ENCODE assay signal across 11 cellular contexts in the genomic region with DNA sequence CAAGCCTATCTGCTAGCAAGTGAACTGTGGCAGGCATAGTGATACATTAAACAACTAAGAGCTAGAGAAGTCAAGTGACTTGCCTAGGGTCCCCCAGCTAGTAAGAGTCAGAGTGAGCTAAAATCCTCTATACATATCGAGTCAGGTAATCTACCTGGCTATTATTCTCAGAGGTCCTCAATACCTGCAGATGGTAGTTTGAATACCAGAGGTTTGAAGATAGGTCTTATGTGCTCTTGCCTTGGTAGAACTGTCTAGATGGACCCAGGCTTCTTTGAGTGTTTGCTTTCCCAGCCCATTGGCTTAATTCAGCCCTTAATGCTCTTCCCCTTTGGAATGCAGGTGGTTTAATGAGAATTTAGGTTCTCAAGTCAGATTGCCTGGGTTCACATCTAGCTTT. TPM values are rescaled to one million over a fixed set of nuclear protein-coding genes. Genes with fewer than 3 reads are reported as not detected.
DNase-seq lines count a peak whose midpoint lies in the region; ATAC-seq, FAIRE-seq and TF ChIP-seq lines count a peak whose summit lies in the region.
"Had no signal": no experiment of that assay in that cellular context is flagged by ENCODE, and none has a peak within 500 bp of the region (broad histone marks: within the 10 kb centered on the region; RNA-seq: fewer than 3 reads in every experiment).

No MANE protein-coding gene starts in this region.

- no peaks in the 10 kb centered on the region for H3K27me3 Mint-ChIP-seq in CD4-positive, CD25-positive, alpha-beta regulatory T cell
- no peaks in the 10 kb centered on the region for H3K27me3 Mint-ChIP-seq in IgD-negative memory B cell
- no peaks in the 10 kb centered on the region for H3K27me3 Mint-ChIP-seq in naive B cell

- no peaks in the 10 kb centered on the region for H3K9me3 ChIP-seq in CD4-positive, CD25-positive, alpha-beta regulatory T cell (ENCODE audit: control insufficient read depth in 2 of 2, low read length in 2 of 2)
- no peaks in the 10 kb centered on the region for H3K9me3 ChIP-seq in ascending aorta
- H3K9me3 ChIP-seq in SJCRH30 (replicated peaks) = no peaks in the 10 kb centered on the region
- no peaks in the 10 kb centered on the region for H3K9me3 ChIP-seq in heart left ventricle
- H3K9me3 ChIP-seq: sigmoid colon had no signal

- in situ Hi-C loops in brain microvascular endothelial cell (cut with HindIII; ENCODE audit: low pct_ligation_motif_present, low sequenced_read_pairs) = no loop called here

- no peak overlapping the region for H3K27ac ChIP-seq in CD4-positive, CD25-positive, alpha-beta regulatory T cell (ENCODE audit: insufficient read depth, low read length, poor library complexity, severe bottlenecking)
- H3K27ac ChIP-seq in ascending aorta = no peak overlapping the region
- H3K27ac ChIP-seq in SJCRH30 = no peak overlapping the region
- no peak overlapping the region for H3K27ac ChIP-seq in heart left ventricle
- no peak overlapping the region for H3K27ac ChIP-seq in brain microvascular endothelial cell

- FAIRE-seq in H54 (lab: Jason Lieb, UNC) = no peak
- FAIRE-seq: islet of Langerhans had no signal

- TF ChIP-seq CTCF in ascending aorta (IDR thresholded peaks at IDR 0.05) = no peak
- TF ChIP-seq CTCF in heart left ventricle (IDR thresholded peaks at IDR 0.05) = no peak
- no peak for TF ChIP-seq CTCF in brain microvascular endothelial cell (IDR thresholded peaks at IDR 0.05; ENCODE audit: low read depth, low read length, missing control alignments)

- intact Hi-C loops in ascending aorta (cut with DNase I) (loop anchor here (2.0 to 5.0 kb wide), 3 partner anchors 74 to 154 kb away; a partner anchor contains a TSS), heart left ventricle (cut with DNase I) (loop anchor here in 2 of 10 donors (5.0 to 10.0 kb wide), 2 partner anchors 74 to 122 kb away; a partner anchor contains a TSS)

- no peak for ATAC-seq in CD4-positive, CD25-positive, alpha-beta regulatory T cell (ENCODE audit: low read depth in 2 of 2)
- ATAC-seq in naive B cell (ENCODE audit: low read depth in 2 of 2) (no peak), heart left ventricle (no peak)

- peak overlapping the region; percentile 46 to 84 (median 56) for H3K27ac Mint-ChIP-seq in CD4-positive, CD25-positive, alpha-beta regulatory T cell
- H3K27ac Mint-ChIP-seq in IgD-negative memory B cell (peak overlapping the region in 2 of 3 donors; percentile 95 to 96), naive B cell (peak overlapping the region in 1 of 6 donors; percentile 74)

- H3K9me3 Mint-ChIP-seq in CD4-positive, CD25-positive, alpha-beta regulatory T cell = no peaks in the 10 kb centered on the region
- H3K9me3 Mint-ChIP-seq in IgD-negative memory B cell (no peaks in the 10 kb centered on the region), naive B cell (no peaks in the 10 kb centered on the region)

- H3K4me3 Mint-ChIP-seq in CD4-positive, CD25-positive, alpha-beta regulatory T cell = peak overlapping the region; percentile 88 to 97 (median 92)
- H3K4me3 Mint-ChIP-seq in IgD-negative memory B cell (peak overlapping the region; percentile 90 to 98 (median 98)), naive B cell (peak overlapping the region; percentile 89 to 95 (median 92))

- H3K4me1 ChIP-seq in CD4-positive, CD25-positive, alpha-beta regulatory T cell (ENCODE audit: control insufficient read depth, insufficient read depth, low read length, poor library complexity, severe bottlenecking) = peaks cover 13% of the 10 kb centered on the region
- peaks cover 0 to 12% of the 10 kb centered on the region in 2 donors for H3K4me1 ChIP-seq in ascending aorta
- H3K4me1 ChIP-seq in SJCRH30 = peaks cover 9% of the 10 kb centered on the region; the same call in 1 of the 2 replicates
- peaks cover 0 to 18% (median 12%) of the 10 kb centered on the region in 12 donors for H3K4me1 ChIP-seq in heart left ventricle

- peaks cover 6% of the 10 kb centered on the region for H3K36me3 Mint-ChIP-seq in CD4-positive, CD25-positive, alpha-beta regulatory T cell
- H3K36me3 Mint-ChIP-seq in IgD-negative memory B cell (peaks cover 3% of the 10 kb centered on the region), naive B cell (no peaks in the 10 kb centered on the region)

- H3K4me1 Mint-ChIP-seq in CD4-positive, CD25-positive, alpha-beta regulatory T cell = peaks cover 5 to 31% (median 21%) of the 10 kb centered on the region in 4 donors
- H3K4me1 Mint-ChIP-seq in IgD-negative memory B cell (peaks cover 6 to 11% (median 11%) of the 10 kb centered on the region in 3 donors), naive B cell (peaks cover 12 to 32% (median 27%) of the 10 kb centered on the region in 3 donors)

- H3K4me3 ChIP-seq in CD4-positive, CD25-positive, alpha-beta regulatory T cell (ENCODE audit: low read depth, low read length) = no peak overlapping the region
- H3K4me3 ChIP-seq in ascending aorta (peak overlapping the region; percentile 75 to 85), SJCRH30 (no peak overlapping the region), heart left ventricle (no peak overlapping the region), brain microvascular endothelial cell (ENCODE audit: low read depth, low read length) (no peak overlapping the region)

- H3K36me3 ChIP-seq in CD4-positive, CD25-positive, alpha-beta regulatory T cell (ENCODE audit: control insufficient read depth, insufficient read depth, low read length) = peaks cover 5% of the 10 kb centered on the region
- H3K36me3 ChIP-seq in ascending aorta (peaks cover 3 to 10% of the 10 kb centered on the region in 2 donors), SJCRH30 (peaks cover 22% of the 10 kb centered on the region), heart left ventricle (peaks cover 0 to 49% (median 25%) of the 10 kb centered on the region in 9 donors), brain microvascular endothelial cell (replicated peaks) (peaks cover 14% of the 10 kb centered on the region)

- no peak for DNase-seq in CD4-positive, CD25-positive, alpha-beta regulatory T cell
- no peak for DNase-seq in ascending aorta (ENCODE audit: low spot score in 2 of 2)
- no peak for DNase-seq in naive B cell
- no peak for DNase-seq in H54 (ENCODE audit: insufficient read length, low spot score)
- DNase-seq in SJCRH30 = no peak
- DNase-seq in heart left ventricle = no peak
- no peak for DNase-seq in brain microvascular endothelial cell
- DNase-seq: SIG-M5, sigmoid colon had no signal

- TF ChIP-seq POLR2A in H54 (IDR thresholded peaks at IDR 0.05; ENCODE audit: low read depth, low read length) = no peak
- no peak for TF ChIP-seq POLR2A in heart left ventricle (IDR thresholded peaks at IDR 0.05)

- 91 to 98% (median 94%) methylated on average over 1 of the region's 1 CpG for WGBS in heart left ventricle, 4 donors

- H3K27me3 ChIP-seq in CD4-positive, CD25-positive, alpha-beta regulatory T cell (ENCODE audit: control insufficient read depth, insufficient read depth, low read length) = no peaks in the 10 kb centered on the region
- no peaks in the 10 kb centered on the region for H3K27me3 ChIP-seq in ascending aorta
- H3K27me3 ChIP-seq in SJCRH30 = no peaks in the 10 kb centered on the region
- H3K27me3 ChIP-seq in heart left ventricle = no peaks in the 10 kb centered on the region
- H3K27me3 ChIP-seq in brain microvascular endothelial cell (replicated peaks) = no peaks in the 10 kb centered on the region
- H3K27me3 ChIP-seq: sigmoid colon had no signal

RNA-seq across cellular contexts. Expression of a gene that starts 1.1 kb away (rescaled TPM):
- total RNA-seq in CD4-positive, CD25-positive, alpha-beta regulatory T cell = 132 TPM
- 100 to 1,000 TPM; 121 to 138 (median 131) TPM for polyA plus RNA-seq in CD4-positive, CD25-positive, alpha-beta regulatory T cell
- polyA plus RNA-seq in IgD-negative memory B cell = 119 TPM
- total RNA-seq in ascending aorta = 67.7 TPM
- polyA plus RNA-seq in naive B cell (ENCODE audit: low read depth in 6 of 6) = 100 to 1,000 TPM; 103 to 141 (median 117) TPM
- total RNA-seq in SJCRH30 (2014; rRNA removed; shearing (Covaris generic)) = 244 and 261 TPM in 2 replicates
- 100 to 1,000 TPM in 5 of 9 donors, 10 to 100 TPM in 4; 83.9 to 152 (median 101) TPM for total RNA-seq in heart left ventricle
- 100 to 1,000 TPM in 1 of 2 donors, 10 to 100 TPM in 1; 69.8 to 120 TPM for polyA plus RNA-seq in heart left ventricle

RNA-seq across cellular contexts. Expression of a gene that starts 13.5 kb away (rescaled TPM):
- not detected for total RNA-seq in CD4-positive, CD25-positive, alpha-beta regulatory T cell
- polyA plus RNA-seq in CD4-positive, CD25-positive, alpha-beta regulatory T cell = not detected
- polyA plus RNA-seq in IgD-negative memory B cell (not detected), naive B cell (ENCODE audit: low read depth in 6 of 6) (not detected), heart left ventricle (not detected)
- total RNA-seq in ascending aorta (not detected), heart left ventricle (not detected)
- not detected in 2 replicates for total RNA-seq in SJCRH30 (2014; rRNA removed; shearing (Covaris generic))
- total RNA-seq: sigmoid colon had no signal
- polyA plus RNA-seq: sigmoid colon had no signal

Comparison
In these comparisons a context has a peak if more than half of its experiments do, and no peak if none do; other contexts are left out.
1. H3K4me3 ChIP-seq: peak in ascending aorta (2 of 2); none in CD4-positive, CD25-positive, alpha-beta regulatory T cell (single experiment), SJCRH30 (single experiment), heart left ventricle (0 of 12) and brain microvascular endothelial cell (single experiment).
2. Peak in every context shown above with its lines, with median percentiles within 50 percentile points of each other: H3K4me3 Mint-ChIP-seq.